In the genomic region with DNA sequence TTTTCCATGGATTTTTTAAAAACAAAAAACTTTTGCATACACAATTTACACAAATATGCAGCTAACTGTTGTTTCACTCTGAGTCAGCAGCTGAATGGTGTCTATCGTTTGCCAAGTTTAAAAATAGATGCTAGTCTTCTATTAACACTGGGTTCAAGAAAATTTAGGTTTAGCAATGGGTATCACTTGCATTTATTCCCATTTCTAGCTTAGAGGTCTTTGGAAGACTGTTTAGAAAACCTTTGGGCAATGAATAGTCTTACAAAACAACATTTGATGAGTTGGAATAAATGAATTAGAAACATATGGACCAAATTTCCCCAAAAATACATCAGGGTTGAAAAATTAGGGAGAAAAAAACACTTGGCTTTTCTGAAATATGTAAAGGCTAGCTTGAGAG, we compare ENCODE assay signal across 1 cellular context.
TF ChIP-seq lines count a peak whose summit lies in the region.

No MANE protein-coding gene starts in this region.

TF ChIP-seq in SK-N-SH treated with all-trans-retinoic acid at 6 μM for 48 hours, 23 proteins besides CTCF, POLR2A, EP300 and RAD21 (continued from another document):
- no peak for TF ChIP-seq ARNTL (CRISPR knock-in tag; IDR thresholded peaks at IDR 0.05; ENCODE audit: borderline replicate concordance, low read depth)
- TF ChIP-seq TOX (CRISPR knock-in tag; IDR thresholded peaks at IDR 0.05; ENCODE audit: borderline replicate concordance): no peak
- TF ChIP-seq TSHZ2 (CRISPR knock-in tag; IDR thresholded peaks at IDR 0.05): no peak
TF ChIP-seq in SK-N-SH treated with all-trans-retinoic acid at 6 μM for 48 hours: peak in this region for 0.
